ENCODE assay signal across 16 cellular contexts in the genomic region with DNA sequence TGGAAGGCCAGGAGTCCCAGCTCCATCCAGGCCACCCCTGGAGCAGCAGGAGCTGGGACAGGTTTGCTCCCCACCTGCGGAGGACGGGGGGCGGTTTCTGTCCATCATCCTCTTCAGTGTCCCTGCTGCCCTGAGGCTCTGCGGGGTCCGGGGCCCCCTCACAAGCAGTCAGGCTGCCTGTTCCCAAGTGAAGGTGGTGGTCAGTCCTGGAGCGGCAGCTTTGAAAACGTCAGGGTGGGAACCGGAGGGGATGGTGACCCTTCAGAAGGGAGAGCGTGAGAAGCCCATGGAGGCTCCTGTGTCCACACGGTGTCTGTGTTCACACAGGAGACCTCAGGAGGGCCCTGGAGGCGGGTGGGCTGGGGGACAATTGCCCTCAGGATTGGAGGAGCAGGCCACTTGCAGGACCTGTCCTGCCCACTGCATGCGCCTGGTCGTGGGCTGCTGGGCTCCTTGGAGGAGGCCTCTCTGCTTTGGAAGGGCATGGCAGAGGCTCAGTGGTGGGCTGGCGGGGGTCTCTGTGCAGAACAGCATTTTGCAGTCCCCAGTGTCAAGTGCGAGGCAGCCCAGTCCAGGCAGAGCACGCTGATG. TPM values are rescaled to one million over a fixed set of nuclear protein-coding genes. Genes with fewer than 3 reads are reported as not detected.
A peak's percentile ranks its signal among the peaks of the same experiment; 100 is the strongest.
DNase-seq lines count a peak whose midpoint lies in the region; ATAC-seq, FAIRE-seq and TF ChIP-seq lines count a peak whose summit lies in the region.
"Had no signal": no experiment of that assay in that cellular context is flagged by ENCODE, and none has a peak within 500 bp of the region (broad histone marks: within the 10 kb centered on the region; RNA-seq: fewer than 3 reads in every experiment).

No MANE protein-coding gene starts in this region.

- FAIRE-seq in astrocyte (lab: Jason Lieb, UNC), result no peak

- no peaks in the 10 kb centered on the region for H3K4me1 Mint-ChIP-seq in astrocyte (ENCODE audit: low read depth, unreplicated experiment)
- H3K4me1 Mint-ChIP-seq: B cell had no signal

- no peak overlapping the region for H3K27ac Mint-ChIP-seq in astrocyte (ENCODE audit: unreplicated experiment)
- H3K27ac Mint-ChIP-seq: B cell had no signal

- H3K4me3 Mint-ChIP-seq in astrocyte (ENCODE audit: unreplicated experiment), result no peak overlapping the region
- H3K4me3 Mint-ChIP-seq: B cell had no signal

- H3K4me3 ChIP-seq in astrocyte (ENCODE audit: insufficient read depth, low read depth, low read length), result no peak overlapping the region
- no peak overlapping the region for H3K4me3 ChIP-seq in osteoblast (ENCODE audit: insufficient read depth, low read length)
- H3K4me3 ChIP-seq in uterus, result no peak overlapping the region
- H3K4me3 ChIP-seq in gastroesophageal sphincter, result no peak overlapping the region
- H3K4me3 ChIP-seq: Peyer's patch had no signal

- H3K4me1 ChIP-seq in astrocyte (ENCODE audit: insufficient read depth, low read length) (peaks cover 10% of the 10 kb centered on the region), osteoblast (ENCODE audit: insufficient read depth, low read length) (no peaks in the 10 kb centered on the region), uterus (peaks cover 0 to 5% of the 10 kb centered on the region in 2 donors), gastroesophageal sphincter (peaks cover 0 to 30% (median 4%) of the 10 kb centered on the region in 3 donors)
- H3K4me1 ChIP-seq: Peyer's patch had no signal

- ATAC-seq in Right ventricle myocardium inferior (no peak), left cardiac atrium (no peak), gastroesophageal sphincter (no peak)

- intact Hi-C loops in Right ventricle myocardium inferior (cut with DNase I), result no loop called here
- intact Hi-C loops in left cardiac atrium (cut with DNase I), result no loop called here
- intact Hi-C loops in uterus (cut with DNase I; ENCODE audit: low total_unique reads), result no loop called here

- H3K79me2 ChIP-seq in astrocyte (ENCODE audit: insufficient read depth, low read length), result no peaks in the 10 kb centered on the region
- H3K79me2 ChIP-seq in osteoblast (ENCODE audit: insufficient read depth, low read length), result no peaks in the 10 kb centered on the region

- H3K27ac ChIP-seq in astrocyte (ENCODE audit: low read depth, low read length) (no peak overlapping the region), osteoblast (ENCODE audit: low read depth, low read length) (no peak overlapping the region), uterus (no peak overlapping the region), gastroesophageal sphincter (peak overlapping the region in 1 of 4 donors; percentile 37)
- H3K27ac ChIP-seq: Peyer's patch had no signal

- H2AFZ ChIP-seq in astrocyte (ENCODE audit: low read depth, low read length), result no peak overlapping the region
- H2AFZ ChIP-seq in osteoblast (ENCODE audit: low read length), result no peak overlapping the region

- H3K27me3 ChIP-seq in astrocyte (ENCODE audit: insufficient read depth, low read length), result no peaks in the 10 kb centered on the region
- peaks cover 13% of the 10 kb centered on the region for H3K27me3 ChIP-seq in osteoblast (ENCODE audit: insufficient read depth, low read length)
- H3K27me3 ChIP-seq in uterus, result no peaks in the 10 kb centered on the region
- H3K27me3 ChIP-seq in gastroesophageal sphincter, result no peaks in the 10 kb centered on the region
- H3K27me3 ChIP-seq: Peyer's patch had no signal

- H3K36me3 ChIP-seq in astrocyte (ENCODE audit: insufficient read depth, low read length), result no peaks in the 10 kb centered on the region
- H3K36me3 ChIP-seq in osteoblast (ENCODE audit: insufficient read depth, low read length), result no peaks in the 10 kb centered on the region
- no peaks in the 10 kb centered on the region for H3K36me3 ChIP-seq in uterus
- no peaks in the 10 kb centered on the region for H3K36me3 ChIP-seq in gastroesophageal sphincter
- H3K36me3 ChIP-seq: Peyer's patch had no signal

- no peaks in the 10 kb centered on the region for H3K36me3 Mint-ChIP-seq in astrocyte (ENCODE audit: low read depth, unreplicated experiment)

- H4K20me1 ChIP-seq in astrocyte (ENCODE audit: insufficient read depth, low read length) (no peaks in the 10 kb centered on the region), osteoblast (ENCODE audit: insufficient read depth, low read length) (no peaks in the 10 kb centered on the region)

- in situ Hi-C loops in GM13977 (cut with MboI; ENCODE audit: low pct_unique_long_range_greater_than_20kb, low sequenced_read_pairs, unreplicated experiment), result no loop called here

- H3K27me3 Mint-ChIP-seq in astrocyte (ENCODE audit: low read depth, unreplicated experiment), result peaks cover 41% of the 10 kb centered on the region
- H3K27me3 Mint-ChIP-seq: B cell had no signal

- 100% methylated on average over 2 of the region's 16 CpGs; no CpG with 5 or more reads in 1 of the 2 donors for WGBS in gastroesophageal sphincter (ENCODE audit: low coverage in 1 of 2), 2 donors

- TF ChIP-seq EP300 in gastroesophageal sphincter (IDR thresholded peaks at IDR 0.05), result no peak

- DNase-seq in Right ventricle myocardium inferior (ENCODE audit: missing footprints) (peak; percentile 37), left cardiac atrium (no peak), astrocyte (ENCODE audit: low read depth) (no peak), osteoblast (ENCODE audit: insufficient read length, low spot score, missing footprints) (peak; percentile 38), uterus (peak; percentile 12), GM13977 (ENCODE audit: low spot score) (no peak)
- DNase-seq: DND-41; KG1; NCI-H1105 treated with DMSO at 0.1 percent for 48 hours; NCI-H1694; NCI-H2081 treated with DMSO at 0.1 percent for 48 hours; NK-92 treated with Interleukin-12 subunit alpha and Interleukin-12 subunit beta, amount 100 ng/mL, for 24 hours; SHP77 had no signal

- peak overlapping the region; percentile 56 for H3K4me2 ChIP-seq in astrocyte (ENCODE audit: low read length)
- no peak overlapping the region for H3K4me2 ChIP-seq in osteoblast (ENCODE audit: insufficient read depth, low read length)

- peaks cover 2% of the 10 kb centered on the region for H3K9me3 Mint-ChIP-seq in astrocyte (ENCODE audit: unreplicated experiment)

- TF ChIP-seq CTCF in astrocyte (IDR thresholded peaks at IDR 0.05; ENCODE audit: insufficient read depth, low read depth, low read length) (no peak), osteoblast (IDR thresholded peaks at IDR 0.05; ENCODE audit: extremely low read depth, low read depth, low read length) (no peak), uterus (IDR thresholded peaks at IDR 0.05) (no peak), GM13977 (IDR thresholded peaks at IDR 0.05; ENCODE audit: extremely low read depth, insufficient read depth, missing control alignments) (no peak), gastroesophageal sphincter (IDR thresholded peaks at IDR 0.05) (no peak)

- no peak overlapping the region for H3K9ac ChIP-seq in astrocyte (ENCODE audit: low read length)

- H3K9me3 ChIP-seq in astrocyte (ENCODE audit: insufficient read depth, low read depth, low read length) (no peaks in the 10 kb centered on the region), osteoblast (ENCODE audit: low read depth, low read length) (no peaks in the 10 kb centered on the region), uterus (no peaks in the 10 kb centered on the region), gastroesophageal sphincter (no peaks in the 10 kb centered on the region)
- H3K9me3 ChIP-seq: Peyer's patch had no signal

- TF ChIP-seq POLR2A in uterus (IDR thresholded peaks at IDR 0.05) (no peak), gastroesophageal sphincter (IDR thresholded peaks at IDR 0.05) (no peak)

RNA-seq across cellular contexts. Expression of gene INPP5A, which starts 49.3 kb away (rescaled TPM):
- 108 TPM for total RNA-seq in Right ventricle myocardium inferior
- 10 to 100 TPM; 74.4 to 95.3 TPM for total RNA-seq in left cardiac atrium
- total RNA-seq in astrocyte, result 29.2 and 39.1 TPM in 2 replicates
- 20.9 and 22.8 TPM in 2 replicates for total RNA-seq in osteoblast
- total RNA-seq in uterus, result 100 to 1,000 TPM in 1 of 4 donors, 10 to 100 TPM in 3; 22.5 to 160 (median 93.2) TPM
- 100 to 1,000 TPM; 111 to 288 (median 215) TPM for total RNA-seq in gastroesophageal sphincter

Comparison
In these comparisons a context has a peak if more than half of its experiments do, and no peak if none do; other contexts are left out.
1. DNase-seq: peak in Right ventricle myocardium inferior (single experiment), osteoblast (single experiment) and uterus (2 of 2); none in left cardiac atrium (single experiment), astrocyte (single experiment) and GM13977 (single experiment).